Comparison of ENCODE assay signal across 11 cellular contexts in genomic region chr2:66569321-66569851, GRCh38.
DNase-seq lines count a peak whose midpoint lies in the region; ATAC-seq, FAIRE-seq and TF ChIP-seq lines count a peak whose summit lies in the region.
"Had no signal": no experiment of that assay in that cellular context is flagged by ENCODE, and none has a peak within 500 bp of the region (broad histone marks: within the 10 kb centered on the region; RNA-seq: fewer than 3 reads in every experiment).

No MANE protein-coding gene starts in this region.

- H3K4me3 ChIP-seq in GM12878: no peak overlapping the region

- peaks cover 30% of the 10 kb centered on the region for H3K36me3 Mint-ChIP-seq in nephron progenitor cell (ENCODE audit: low read depth)
- H3K36me3 Mint-ChIP-seq: activated naive CD4-positive, alpha-beta T cell treated with anti-CD3 and anti-CD28 coated beads, Interleukin-2, amount 50 U/mL, for 24 hours had no signal

- H2AFZ ChIP-seq in GM12878 (ENCODE audit: control insufficient read depth, low read depth, low read length): no peak overlapping the region

- in situ Hi-C loops in G401 (cut with HindIII; ENCODE audit: low sequenced_read_pairs) (no loop called here), GM12878 (cut with MboI) (no loop called here), GM13976 (cut with MboI; ENCODE audit: low sequenced_read_pairs, unreplicated experiment) (no loop called here)

- TF ChIP-seq CTCF in GM12878 (IDR thresholded peaks at IDR 0.05 in 2 of 3, conservative IDR thresholded peaks at IDR 0.05 in 1 of 3; ENCODE audit: control insufficient read depth in 2 of 3, extremely low read depth in 1 of 3, insufficient read depth in 1 of 3, low read depth in 3 of 3, low read length in 3 of 3): no peak
- TF ChIP-seq CTCF in nephron progenitor cell (IDR thresholded peaks at IDR 0.05): no peak
- TF ChIP-seq CTCF in GM13976 (IDR thresholded peaks at IDR 0.05; ENCODE audit: borderline replicate concordance, control extremely low read depth, extremely low read depth, insufficient read depth, missing control alignments): no peak

- DNase-seq in G401 (ENCODE audit: low spot score) (peak; percentile 72), NCI-H1417 (lab: John Stamatoyannopoulos, UW) (peak; percentile 75 to 95 (median 94)), GM12878 (ENCODE audit: low read depth, low spot score) (no peak), nephron progenitor cell (peak; percentile 72), middle frontal gyrus (ENCODE audit: extremely low spot score, low spot score) (no peak), GM13976 (ENCODE audit: low spot score) (no peak)
- DNase-seq in stimulated activated naive CD4-positive, alpha-beta T cell treated with Interleukin-2 at 50 U/mL for 16 hours (lab: John Stamatoyannopoulos, UW): no peak
- DNase-seq: NCI-H510A, WERI-Rb-1 had no signal

- no peaks in the 10 kb centered on the region for H3K36me3 ChIP-seq in GM12878 (ENCODE audit: control insufficient read depth in 2 of 2, insufficient read depth in 2 of 2, low read length in 1 of 2)

- no peak overlapping the region for H3K27ac ChIP-seq in GM12878 (ENCODE audit: control insufficient read depth, insufficient read depth)
- H3K27ac ChIP-seq: WERI-Rb-1 had no signal

- no peaks in the 10 kb centered on the region for H3K9me3 ChIP-seq in GM12878 (replicated peaks; ENCODE audit: control insufficient read depth, insufficient read depth, low read length)

- peaks cover 94% of the 10 kb centered on the region for H3K4me1 Mint-ChIP-seq in nephron progenitor cell
- H3K4me1 Mint-ChIP-seq: activated naive CD4-positive, alpha-beta T cell treated with anti-CD3 and anti-CD28 coated beads, Interleukin-2, amount 50 U/mL, for 24 hours had no signal

- no peak overlapping the region for H3K4me2 ChIP-seq in GM12878 (ENCODE audit: control insufficient read depth, insufficient read depth)

- peak overlapping the region; percentile 60 for H3K4me3 Mint-ChIP-seq in nephron progenitor cell
- H3K4me3 Mint-ChIP-seq: activated naive CD4-positive, alpha-beta T cell treated with anti-CD3 and anti-CD28 coated beads, Interleukin-2, amount 50 U/mL, for 24 hours had no signal

- no TSS peak for BruUV-seq in GM12878 (replicated peaks; lab: Mats Ljungman, UMichigan)

- POLR2A ChIA-PET in GM12878 (lab: Charles Lee): interaction anchor here (0.9 kb wide), 1 partner anchor 9 kb away, joined by 3 read pairs; no protein-coding TSS in a partner anchor

- TF ChIP-seq POLR2A in GM12878 (IDR thresholded peaks at IDR 0.05; ENCODE audit: low read depth, low read length): no peak

- intact Hi-C loops in GM12878 (cut with micrococcal nuclease; ENCODE audit: unreplicated experiment): no loop called here

- H3K4me1 ChIP-seq in GM12878 (ENCODE audit: control insufficient read depth, insufficient read depth, low read length): no peaks in the 10 kb centered on the region

- no peak for TF ChIP-seq RAD21 in GM12878 (IDR thresholded peaks at IDR 0.05; ENCODE audit: insufficient read depth, low read depth, low read length)

- H4K20me1 ChIP-seq in GM12878 (ENCODE audit: control insufficient read depth, insufficient read depth): no peaks in the 10 kb centered on the region

- no peak overlapping the region for H3K9ac ChIP-seq in GM12878 (ENCODE audit: control insufficient read depth, insufficient read depth, low read length)

- H3K27ac Mint-ChIP-seq in nephron progenitor cell: peak overlapping the region; percentile 99
- H3K27ac Mint-ChIP-seq: activated naive CD4-positive, alpha-beta T cell treated with anti-CD3 and anti-CD28 coated beads, Interleukin-2, amount 50 U/mL, for 24 hours had no signal

- RAD21 ChIA-PET in GM12878 (lab: Charles Lee; ENCODE audit: unreplicated experiment): no interaction called here

- CTCF ChIA-PET in GM12878 (lab: Yijun Ruan, JAX): no interaction called here

- SMC1A ChIA-PET in GM12878 (lab: Charles Lee; ENCODE audit: uncharacterized antibody, unreplicated experiment): no interaction called here

- H3K79me2 ChIP-seq in GM12878 (ENCODE audit: control insufficient read depth, insufficient read depth, low read length): no peaks in the 10 kb centered on the region

- TF ChIP-seq EP300 in GM12878 (IDR thresholded peaks at IDR 0.05; ENCODE audit: borderline replicate concordance in 1 of 2, control insufficient read depth in 1 of 2, low read depth in 2 of 2, low read length in 2 of 2): no peak

- H3K27me3 ChIP-seq in GM12878 (replicated peaks in 1 of 2; ENCODE audit: control insufficient read depth in 2 of 2, insufficient read depth in 2 of 2, low read length in 1 of 2): no peaks in the 10 kb centered on the region; a peak in 1 of 4 replicates

- WGBS in GM12878 (ENCODE audit: insufficient coverage, insufficient replicate concordance, low lambda C conversion rate, missing lambda C conversion rate): 0% methylated on average over 4 of the region's 4 CpGs

- no peaks in the 10 kb centered on the region for H3K27me3 Mint-ChIP-seq in nephron progenitor cell (ENCODE audit: low read depth, poor library complexity)

- H3K9me3 Mint-ChIP-seq in nephron progenitor cell: no peaks in the 10 kb centered on the region
- H3K9me3 Mint-ChIP-seq: activated naive CD4-positive, alpha-beta T cell treated with anti-CD3 and anti-CD28 coated beads, Interleukin-2, amount 50 U/mL, for 24 hours had no signal

- ATAC-seq in GM12878 (no peak), HG03159 (IDR thresholded peaks at IDR 0.05; ENCODE audit: unreplicated experiment) (no peak)

- no peak for FAIRE-seq in GM12878 (lab: Jason Lieb, UNC)

TF ChIP-seq in GM12878, 131 proteins besides CTCF, POLR2A, EP300 and RAD21:
- TF ChIP-seq, protein P1, sequence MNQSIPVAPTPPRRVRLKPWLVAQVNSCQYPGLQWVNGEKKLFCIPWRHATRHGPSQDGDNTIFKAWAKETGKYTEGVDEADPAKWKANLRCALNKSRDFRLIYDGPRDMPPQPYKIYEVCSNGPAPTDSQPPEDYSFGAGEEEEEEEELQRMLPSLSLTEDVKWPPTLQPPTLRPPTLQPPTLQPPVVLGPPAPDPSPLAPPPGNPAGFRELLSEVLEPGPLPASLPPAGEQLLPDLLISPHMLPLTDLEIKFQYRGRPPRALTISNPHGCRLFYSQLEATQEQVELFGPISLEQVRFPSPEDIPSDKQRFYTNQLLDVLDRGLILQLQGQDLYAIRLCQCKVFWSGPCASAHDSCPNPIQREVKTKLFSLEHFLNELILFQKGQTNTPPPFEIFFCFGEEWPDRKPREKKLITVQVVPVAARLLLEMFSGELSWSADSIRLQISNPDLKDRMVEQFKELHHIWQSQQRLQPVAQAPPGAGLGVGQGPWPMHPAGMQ (IDR thresholded peaks at IDR 0.05; ENCODE audit: borderline replicate concordance): no peak
- TF ChIP-seq PML (IDR thresholded peaks at IDR 0.05; ENCODE audit: low read length) (no peak), BMI1 (IDR thresholded peaks at IDR 0.05; ENCODE audit: borderline replicate concordance) (peak; percentile 63)

Comparison
In these comparisons a context has a peak if more than half of its experiments do, and no peak if none do; other contexts are left out.
1. DNase-seq: peak in G401 (single experiment), NCI-H1417 (3 of 3) and nephron progenitor cell (single experiment); none in GM12878 (single experiment), middle frontal gyrus (single experiment), stimulated activated naive CD4-positive, alpha-beta T cell treated with Interleukin-2 at 50 U/mL for 16 hours (single experiment) and GM13976 (single experiment).